Comparison of ENCODE assay signal across 8 cellular contexts in genomic region chr1:151166506-151166956, GRCh38. TPM values are rescaled to one million over a fixed set of nuclear protein-coding genes. Genes with fewer than 3 reads are reported as not detected.
A peak's percentile ranks its signal among the peaks of the same experiment; 100 is the strongest.
DNase-seq lines count a peak whose midpoint lies in the region; ATAC-seq and TF ChIP-seq lines count a peak whose summit lies in the region.

No MANE protein-coding gene starts in this region.

- peaks cover 28% of the 10 kb centered on the region for H3K4me1 Mint-ChIP-seq in neural crest cell

- TF ChIP-seq POLR2A in erythroblast (IDR thresholded peaks at IDR 0.05; ENCODE audit: low read length) = no peak

- DNase-seq in A673 (ENCODE audit: low spot score) (peak; percentile 21), SK-N-MC (ENCODE audit: low read depth, low spot score) (no peak), erythroblast (lab: John Stamatoyannopoulos, UW) (peak; percentile 64 to 65), neural crest cell (ENCODE audit: low read depth, low spot score) (no peak), Ammon's horn (ENCODE audit: low spot score) (no peak), NCI-H345 (lab: John Stamatoyannopoulos, UW) (no peak), NCI-H1105 treated with DMSO at 0.1 percent for 48 hours (lab: John Stamatoyannopoulos, UW) (no peak)

- H3K4me3 ChIP-seq in A673 (ENCODE audit: low read depth, low read length, poor library complexity, severe bottlenecking) (peak overlapping the region; percentile 73), SK-N-MC (peak overlapping the region; percentile 87)

- CTCF ChIA-PET in A673 (lab: Charles Lee) = interaction anchor here (0.5 to 0.9 kb wide), 2 partner anchors 67 to 115 kb away, joined by 3 read pairs; no protein-coding TSS in a partner anchor

- peak; percentile 3 for ATAC-seq in GM21381 (IDR thresholded peaks at IDR 0.05; ENCODE audit: unreplicated experiment)

- peaks cover 21% of the 10 kb centered on the region for H3K36me3 ChIP-seq in A673 (ENCODE audit: insufficient read depth, low read length, poor library complexity, severe bottlenecking)
- peaks cover 18% of the 10 kb centered on the region for H3K36me3 ChIP-seq in SK-N-MC (ENCODE audit: insufficient read depth, low read length)

- H3K9me3 Mint-ChIP-seq in neural crest cell = no peaks in the 10 kb centered on the region

- BruUV-seq in A673 (replicated peaks; lab: Mats Ljungman, UMichigan) = no TSS peak

- POLR2A ChIA-PET in A673 (lab: Charles Lee; ENCODE audit: low non-redundant PET) = no interaction called here

- H3K4me3 Mint-ChIP-seq in neural crest cell = peak overlapping the region; percentile 93

- H3K27ac ChIP-seq in A673 (ENCODE audit: low read depth, low read length, poor library complexity, severe bottlenecking) (peak overlapping the region; percentile 81), SK-N-MC (peak overlapping the region; percentile 54; the same call in 1 of the 2 replicates)

- peak overlapping the region; percentile 94 for H3K27ac Mint-ChIP-seq in neural crest cell (ENCODE audit: unreplicated experiment)

- H3K9ac ChIP-seq in SK-N-MC (ENCODE audit: insufficient read length) = peak overlapping the region; percentile 91

- H3K27me3 ChIP-seq in A673 (replicated peaks; ENCODE audit: insufficient read depth, low read depth, low read length, poor library complexity) = no peaks in the 10 kb centered on the region

- peaks cover 13% of the 10 kb centered on the region for H3K4me1 ChIP-seq in A673 (ENCODE audit: insufficient read depth, low read length, poor library complexity, severe bottlenecking)

- TF ChIP-seq CTCF in A673 (conservative IDR thresholded peaks at IDR 0.05; ENCODE audit: low read depth, low read length) (no peak), neural crest cell (conservative IDR thresholded peaks at IDR 0.05) (no peak)

- H3K36me3 Mint-ChIP-seq in neural crest cell (ENCODE audit: low read depth) = peaks cover 6% of the 10 kb centered on the region

- peaks cover 3% of the 10 kb centered on the region for H3K27me3 Mint-ChIP-seq in neural crest cell (ENCODE audit: low read depth)

- intact Hi-C loops in A673 (cut with micrococcal nuclease; ENCODE audit: unreplicated experiment) = no loop called here

- H3K9me3 ChIP-seq in A673 (ENCODE audit: low read depth, low read length, poor library complexity, severe bottlenecking) (no peaks in the 10 kb centered on the region), SK-N-MC (ENCODE audit: low read depth, low read length) (no peaks in the 10 kb centered on the region)

RNA-seq across cellular contexts. Expression of gene SCNM1, which starts 0.6 kb away (rescaled TPM):
- total RNA-seq in A673 (2021) = 57.5 and 59.6 TPM in 2 replicates
- total RNA-seq in neural crest cell = 48.7 and 57.1 TPM in 2 replicates

RNA-seq across cellular contexts. Expression of gene LYSMD1, which starts 0.8 kb away (rescaled TPM):
- total RNA-seq in A673 (2021) (7.7 and 8.1 TPM in 2 replicates), neural crest cell (11.2 and 11.9 TPM in 2 replicates)

RNA-seq across cellular contexts. Expression of gene TMOD4, which starts 9.2 kb away (rescaled TPM):
- total RNA-seq in A673 (2021) (1.4 and 2.8 TPM in 2 replicates), neural crest cell (1.6 and 2.7 TPM in 2 replicates)

RNA-seq across cellular contexts. Expression of gene TNFAIP8L2, which starts 10.1 kb away (rescaled TPM):
- total RNA-seq in A673 (2021) (not detected in 2 replicates), neural crest cell (not detected in 2 replicates)

RNA-seq across cellular contexts. Expression of gene SEMA6C, which starts 20.1 kb away (rescaled TPM):
- total RNA-seq in A673 (2021) (4.7 and 8.9 TPM in 2 replicates), neural crest cell (30.7 and 33.7 TPM in 2 replicates)

Comparison
In these comparisons a context has a peak if more than half of its experiments do, and no peak if none do; other contexts are left out.
1. DNase-seq: peak in A673 (single experiment) and erythroblast (2 of 2); none in SK-N-MC (single experiment), neural crest cell (single experiment), Ammon's horn (single experiment), NCI-H345 (single experiment) and NCI-H1105 treated with DMSO at 0.1 percent for 48 hours (single experiment).